In genomic region chr2:201358684-201359083, GRCh38 we compare ENCODE assay signal across 10 cellular contexts. TPM values are rescaled to one million over a fixed set of nuclear protein-coding genes. Genes with fewer than 3 reads are reported as not detected.
DNase-seq lines count a peak whose midpoint lies in the region; ATAC-seq and TF ChIP-seq lines count a peak whose summit lies in the region.
"Had no signal": no experiment of that assay in that cellular context is flagged by ENCODE, and none has a peak within 500 bp of the region (broad histone marks: within the 10 kb centered on the region; RNA-seq: fewer than 3 reads in every experiment).

No MANE protein-coding gene starts in this region.

- peaks cover 8% of the 10 kb centered on the region for H3K36me3 ChIP-seq in upper lobe of right lung

- POLR2A ChIA-PET in AG04449 (lab: Yijun Ruan, JAX) = no interaction called here

- H3K4me3 ChIP-seq in AG04449 (ENCODE audit: low read depth, low read length) = no peak overlapping the region
- no peak overlapping the region for H3K4me3 ChIP-seq in epithelial cell of proximal tubule (ENCODE audit: low read depth, low read length)
- no peak overlapping the region for H3K4me3 ChIP-seq in upper lobe of right lung

- H3K4me1 Mint-ChIP-seq in T-helper 2 cell treated with Interferon-gamma antibody and Interleukin-4, amounts not matched to agents 5 μg/mL and 100 μg/mL, for 36 hours (ENCODE audit: low read depth) = peaks cover 44% of the 10 kb centered on the region

- peaks cover 6% of the 10 kb centered on the region for H3K9me3 Mint-ChIP-seq in T-helper 2 cell treated with Interferon-gamma antibody and Interleukin-4, amounts not matched to agents 5 μg/mL and 100 μg/mL, for 36 hours

- DNase-seq in AG04449 (ENCODE audit: low read depth, low spot score) (peak; percentile 61), HCEC 1CT (peak; percentile 92), epithelial cell of proximal tubule (ENCODE audit: low read depth) (peak; percentile 47), NCI-H187 (lab: John Stamatoyannopoulos, UW) (no peak), upper lobe of right lung (no peak), activated gamma-delta T cell (lab: John Stamatoyannopoulos, UW) (no peak)
- peak; percentile 62 for DNase-seq in T-helper 2 cell treated with Interferon-gamma antibody and Interleukin-4, amounts not matched to agents 5 μg/mL and 100 μg/mL, for 36 hours (ENCODE audit: low spot score)
- DNase-seq: left cardiac atrium, SHP77 had no signal

- ATAC-seq in HG03175 (IDR thresholded peaks at IDR 0.05; ENCODE audit: unreplicated experiment) = no peak
- no peak for ATAC-seq in upper lobe of right lung

- no peak overlapping the region for H3K27ac Mint-ChIP-seq in T-helper 2 cell treated with Interferon-gamma antibody and Interleukin-4, amounts not matched to agents 5 μg/mL and 100 μg/mL, for 36 hours

- no peaks in the 10 kb centered on the region for H3K27me3 ChIP-seq in upper lobe of right lung

- H3K27ac ChIP-seq in upper lobe of right lung = no peak overlapping the region

- TF ChIP-seq CTCF in AG04449 (IDR thresholded peaks at IDR 0.05; ENCODE audit: insufficient read depth, low read length, missing control alignments) (no peak), epithelial cell of proximal tubule (conservative IDR thresholded peaks at IDR 0.05; ENCODE audit: low read depth, low read length) (no peak), upper lobe of right lung (IDR thresholded peaks at IDR 0.05) (no peak)

- no peaks in the 10 kb centered on the region for H3K27me3 Mint-ChIP-seq in T-helper 2 cell treated with Interferon-gamma antibody and Interleukin-4, amounts not matched to agents 5 μg/mL and 100 μg/mL, for 36 hours (ENCODE audit: low read depth)

- no peaks in the 10 kb centered on the region for H3K9me3 ChIP-seq in upper lobe of right lung

- peaks cover 34% of the 10 kb centered on the region for H3K36me3 Mint-ChIP-seq in T-helper 2 cell treated with Interferon-gamma antibody and Interleukin-4, amounts not matched to agents 5 μg/mL and 100 μg/mL, for 36 hours (ENCODE audit: low read depth)

- CTCF ChIA-PET in AG04449 (lab: Yijun Ruan, JAX) = interaction anchor here (1.4 kb wide), 2 partner anchors 122 to 126 kb away, joined by 5 read pairs; no protein-coding TSS in a partner anchor

- no peak overlapping the region for H3K4me3 Mint-ChIP-seq in T-helper 2 cell treated with Interferon-gamma antibody and Interleukin-4, amounts not matched to agents 5 μg/mL and 100 μg/mL, for 36 hours

- intact Hi-C loops in upper lobe of right lung (cut with DNase I) = no loop called here

- no peaks in the 10 kb centered on the region for H3K4me1 ChIP-seq in upper lobe of right lung

RNA-seq across cellular contexts. Expression of gene FLACC1, which starts 1.5 kb away (rescaled TPM):
- total RNA-seq in epithelial cell of proximal tubule (0.22 TPM in 1 of 2 replicates, not detected in the other), upper lobe of right lung (3.6 TPM)

Comparison
In these comparisons a context has a peak if more than half of its experiments do, and no peak if none do; other contexts are left out.
1. DNase-seq: peak in AG04449 (single experiment), HCEC 1CT (single experiment), T-helper 2 cell treated with Interferon-gamma antibody and Interleukin-4, amounts not matched to agents 5 μg/mL and 100 μg/mL, for 36 hours (single experiment) and epithelial cell of proximal tubule (single experiment); none in NCI-H187 (0 of 2), upper lobe of right lung (single experiment) and activated gamma-delta T cell (single experiment).